Comparison of ENCODE assay signal across 26 cellular contexts in the genomic region with DNA sequence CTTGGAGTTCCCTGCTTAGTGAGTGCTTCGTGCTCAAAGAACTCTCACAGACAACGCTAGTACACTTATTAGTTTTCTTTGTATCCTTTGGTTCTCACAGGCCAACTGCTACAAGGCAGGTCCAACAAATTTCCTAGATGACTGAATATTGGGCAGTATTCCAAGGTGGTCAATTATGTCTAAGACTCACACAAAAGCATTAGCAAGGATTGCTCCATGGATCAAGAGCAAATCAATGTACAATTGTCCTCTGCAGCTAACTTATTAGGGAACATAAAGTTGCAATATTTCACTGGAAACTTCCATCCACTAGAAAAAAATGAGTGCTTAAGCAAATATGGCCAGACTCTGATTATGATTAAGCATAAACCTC. TPM values are rescaled to one million over a fixed set of nuclear protein-coding genes. Genes with fewer than 3 reads are reported as not detected.
DNase-seq lines count a peak whose midpoint lies in the region; TF ChIP-seq lines count a peak whose summit lies in the region.
"Had no signal": no experiment of that assay in that cellular context is flagged by ENCODE, and none has a peak within 500 bp of the region (broad histone marks: within the 10 kb centered on the region; RNA-seq: fewer than 3 reads in every experiment).

No MANE protein-coding gene starts in this region.

- H3K36me3 Mint-ChIP-seq in glutamatergic neuron (ENCODE audit: unreplicated experiment) = peaks cover 4% of the 10 kb centered on the region
- H3K36me3 Mint-ChIP-seq: immature natural killer cell had no signal

- H3K27ac Mint-ChIP-seq in glutamatergic neuron (ENCODE audit: unreplicated experiment) = no peak overlapping the region
- H3K27ac Mint-ChIP-seq: activated CD4-positive, alpha-beta T cell treated with anti-CD3 and anti-CD28 coated beads, Interleukin-2, amount 10 ng/mL, durations not matched to agents 7 days and 5 days; activated naive CD8-positive, alpha-beta T cell treated with anti-CD3 and anti-CD28 coated beads, Interleukin-2, amount 50 U/mL, for 24 hours; CD4-positive, CD25-positive, alpha-beta regulatory T cell; H9; IgD-negative memory B cell; immature natural killer cell; T-helper 1 cell treated with Interleukin-12 subunit alpha and Interleukin-12 subunit beta and Interleukin-4 antibody, amounts not matched to agents 30 μg/mL and 1 μg/mL, for 36 hours had no signal

- TF ChIP-seq CTCF in AG10803 (conservative IDR thresholded peaks at IDR 0.05; ENCODE audit: low read length) (no peak), glutamatergic neuron (IDR thresholded peaks at IDR 0.05; ENCODE audit: partially characterized antibody, unreplicated experiment) (no peak)

- H3K4me3 ChIP-seq in AG10803 (ENCODE audit: low read length) = no peak overlapping the region
- H3K4me3 ChIP-seq: heart right ventricle had no signal

- peak; percentile 43 for DNase-seq in AG10803 (ENCODE audit: low read depth)
- peak; percentile 9 for DNase-seq in NCI-H1092 (lab: John Stamatoyannopoulos, UW)
- peak in 1 of 61 donors; percentile 17 for DNase-seq in caudate nucleus (lab: John Stamatoyannopoulos, UW)
- peak; percentile 56 for DNase-seq in medulla oblongata (ENCODE audit: extremely low spot score)
- no peak for DNase-seq in activated CD4-positive, alpha-beta T cell treated with anti-CD3 and anti-CD28 coated beads, Interleukin-2, amount 50 U/mL, for 4 hours
- DNase-seq in NCI-H345 treated with DMSO at 0.1 percent for 48 hours (lab: John Stamatoyannopoulos, UW; ENCODE audit: unreplicated experiment) = no peak
- DNase-seq in NCI-H2029 (lab: John Stamatoyannopoulos, UW) = no peak
- DNase-seq in glutamatergic neuron = no peak
- DNase-seq: activated CD4-positive, alpha-beta T cell treated with anti-CD3 and anti-CD28 coated beads, Interleukin-2, amount 10 ng/mL, durations not matched to agents 7 days and 5 days; activated CD8-positive, alpha-beta memory T cell treated with anti-CD3 and anti-CD28 coated beads, Interleukin-2, amount 50 U/mL, for 48 hours; activated effector memory CD4-positive, alpha-beta T cell treated with anti-CD3 and anti-CD28 coated beads, Interleukin-2, amount 50 U/mL, for 16 hours; activated naive CD8-positive, alpha-beta T cell treated with anti-CD3 and anti-CD28 coated beads, Interleukin-2, amount 50 U/mL, for 24 hours; CD4-positive, CD25-positive, alpha-beta regulatory T cell; DMS 273 treated with DMSO at 0.1 percent for 48 hours; H9; heart right ventricle; immature natural killer cell; left ventricle myocardium superior; NCI-H1436 treated with DMSO at 0.1 percent for 48 hours; NCI-H2171 treated with DMSO at 0.1 percent for 48 hours; NCI-H82; PC-3; SIG-M5 had no signal

- peaks cover 3% of the 10 kb centered on the region for H3K4me1 Mint-ChIP-seq in glutamatergic neuron (ENCODE audit: low read depth, unreplicated experiment)
- H3K4me1 Mint-ChIP-seq: immature natural killer cell had no signal

- H3K27ac ChIP-seq in caudate nucleus (ENCODE audit: low read depth, low read length) = peak overlapping the region; percentile 85
- H3K27ac ChIP-seq: heart right ventricle, VCaP had no signal

- H3K9me3 Mint-ChIP-seq in glutamatergic neuron (ENCODE audit: unreplicated experiment) = no peaks in the 10 kb centered on the region
- H3K9me3 Mint-ChIP-seq: activated naive CD8-positive, alpha-beta T cell treated with anti-CD3 and anti-CD28 coated beads, Interleukin-2, amount 50 U/mL, for 24 hours; T-helper 1 cell treated with Interleukin-12 subunit alpha and Interleukin-12 subunit beta and Interleukin-4 antibody, amounts not matched to agents 30 μg/mL and 1 μg/mL, for 36 hours had no signal

- H3K27me3 Mint-ChIP-seq in glutamatergic neuron (ENCODE audit: unreplicated experiment) = no peaks in the 10 kb centered on the region

- no peak overlapping the region for H3K4me3 Mint-ChIP-seq in glutamatergic neuron (ENCODE audit: unreplicated experiment)
- H3K4me3 Mint-ChIP-seq: activated CD4-positive, alpha-beta T cell treated with anti-CD3 and anti-CD28 coated beads, Interleukin-2, amount 10 ng/mL, durations not matched to agents 7 days and 5 days; activated naive CD8-positive, alpha-beta T cell treated with anti-CD3 and anti-CD28 coated beads, Interleukin-2, amount 50 U/mL, for 24 hours; CD4-positive, CD25-positive, alpha-beta regulatory T cell; H9; IgD-negative memory B cell; immature natural killer cell; T-helper 1 cell treated with Interleukin-12 subunit alpha and Interleukin-12 subunit beta and Interleukin-4 antibody, amounts not matched to agents 30 μg/mL and 1 μg/mL, for 36 hours had no signal

RNA-seq across cellular contexts. Expression of a gene that starts 42.7 kb away (rescaled TPM):
- 120 TPM for total RNA-seq in glutamatergic neuron (ENCODE audit: unreplicated experiment)

Comparison
In these comparisons a context has a peak if more than half of its experiments do, and no peak if none do; other contexts are left out.
1. DNase-seq: peak in AG10803 (single experiment), NCI-H1092 (single experiment) and medulla oblongata (single experiment); none in activated CD4-positive, alpha-beta T cell treated with anti-CD3 and anti-CD28 coated beads, Interleukin-2, amount 50 U/mL, for 4 hours (0 of 2), NCI-H345 treated with DMSO at 0.1 percent for 48 hours (single experiment), NCI-H2029 (single experiment) and glutamatergic neuron (single experiment).